In genomic region chr2:165155152-165155551, GRCh38 we compare ENCODE assay signal across 25 cellular contexts. TPM values are rescaled to one million over a fixed set of nuclear protein-coding genes. Genes with fewer than 3 reads are reported as not detected.
"Had no signal": no experiment of that assay in that cellular context is flagged by ENCODE, and none has a peak within 500 bp of the region (broad histone marks: within the 10 kb centered on the region; RNA-seq: fewer than 3 reads in every experiment).

No MANE protein-coding gene starts in this region.

- H3K9me3 ChIP-seq: colonic mucosa, esophagus squamous epithelium, gastrocnemius medialis, lower lobe of right lung, mucosa of descending colon had no signal

- H3K36me3 ChIP-seq: colonic mucosa, esophagus squamous epithelium, gastrocnemius medialis, heart right ventricle, left lung, lower lobe of right lung had no signal

- H3K9me3 Mint-ChIP-seq: dendritic cell treated with granulocyte-macrophage colony-stimulating factor and Interleukin-4, amounts not matched to agents 40 ng/mL and 50 ng/mL, for 4 days; endodermal cell had no signal

- H3K4me3 ChIP-seq: colonic mucosa, esophagus squamous epithelium, gastrocnemius medialis, heart right ventricle, left lung, lower lobe of right lung, mucosa of descending colon had no signal

- H3K27me3 ChIP-seq: colonic mucosa, esophagus squamous epithelium, gastrocnemius medialis, heart right ventricle, left lung had no signal

- H3K4me3 Mint-ChIP-seq: dendritic cell treated with granulocyte-macrophage colony-stimulating factor and Interleukin-4, amounts not matched to agents 40 ng/mL and 50 ng/mL, for 4 days; effector memory CD8-positive, alpha-beta T cell; endodermal cell; mesothelial cell of epicardium had no signal

- H3K4me1 ChIP-seq: colonic mucosa, esophagus squamous epithelium, gastrocnemius medialis, heart right ventricle, left lung, lower lobe of right lung had no signal

- H3K36me3 Mint-ChIP-seq: mesothelial cell of epicardium had no signal

- H3K27ac Mint-ChIP-seq: dendritic cell treated with granulocyte-macrophage colony-stimulating factor and Interleukin-4, amounts not matched to agents 40 ng/mL and 50 ng/mL, for 4 days; effector memory CD8-positive, alpha-beta T cell; endodermal cell; mesothelial cell of epicardium had no signal

- H3K27me3 Mint-ChIP-seq: dendritic cell treated with granulocyte-macrophage colony-stimulating factor and Interleukin-4, amounts not matched to agents 40 ng/mL and 50 ng/mL, for 4 days; effector memory CD8-positive, alpha-beta T cell; naive B cell had no signal

- H3K4me1 Mint-ChIP-seq: endodermal cell, mesothelial cell of epicardium had no signal

- DNase-seq: colonic mucosa; cortex of kidney; effector CD8-positive, alpha-beta T cell; effector memory CD8-positive, alpha-beta T cell; endodermal cell; erythroblast; esophagus squamous epithelium; foreskin fibroblast; foreskin melanocyte; gastrocnemius medialis; glutamatergic neuron; head of caudate nucleus; heart right ventricle; hippocampal formation; left cardiac atrium; left lung; left ventricle myocardium superior; lower lobe of right lung; mesenchymal stem cell; mucosa of descending colon; naive B cell had no signal

- H3K27ac ChIP-seq: colonic mucosa, epithelial cell of prostate, esophagus squamous epithelium, gastrocnemius medialis, heart right ventricle, left lung, lower lobe of right lung had no signal

RNA-seq across cellular contexts. Expression of gene SCN3A, which starts 48.7 kb away (rescaled TPM):
- total RNA-seq: myocyte had no signal
